16 cellular contexts compared by ENCODE assay signal in genomic region chr12:214005-214736, GRCh38. TPM values are rescaled to one million over a fixed set of nuclear protein-coding genes. Genes with fewer than 3 reads are reported as not detected.
DNase-seq lines count a peak whose midpoint lies in the region; ATAC-seq, FAIRE-seq and TF ChIP-seq lines count a peak whose summit lies in the region.
"Had no signal": no experiment of that assay in that cellular context is flagged by ENCODE, and none has a peak within 500 bp of the region (broad histone marks: within the 10 kb centered on the region; RNA-seq: fewer than 3 reads in every experiment).

SLC6A12 (minus strand) TSS chr12:214157; CDS start chr12:209986, 4,171 bp downstream.

- under 1% methylated on average over 10 of the region's 13 CpGs for WGBS in HepG2 (ENCODE audit: low lambda C conversion rate)
- WGBS in suprapubic skin: 29% methylated on average over 13 of the region's 13 CpGs

- peak; percentile 1; the same call in 1 of the 3 replicates for ATAC-seq in HepG2
- ATAC-seq in GM18873 (IDR thresholded peaks at IDR 0.05; ENCODE audit: low FRiP score, unreplicated experiment): no peak
- no peak for ATAC-seq in activated CD8-positive, alpha-beta memory T cell treated with anti-CD3 and anti-CD28 coated beads, Interleukin-2, amount 10 ng/mL, durations not matched to agents 7 days and 5 days

- H3K27me3 Mint-ChIP-seq in activated CD8-positive, alpha-beta memory T cell treated with anti-CD3 and anti-CD28 coated beads, Interleukin-2, amount 10 ng/mL, durations not matched to agents 7 days and 5 days: peaks cover 35% of the 10 kb centered on the region

- H3K36me3 ChIP-seq in HepG2 (replicated peaks in 1 of 2; ENCODE audit: control insufficient read depth in 1 of 2, insufficient read depth in 2 of 2, low read length in 2 of 2) (no peaks in the 10 kb centered on the region), suprapubic skin (no peaks in the 10 kb centered on the region)
- H3K36me3 ChIP-seq: pancreas had no signal

- no peak within 1 kb of the TSS for H3K27ac Mint-ChIP-seq in activated CD8-positive, alpha-beta memory T cell treated with anti-CD3 and anti-CD28 coated beads, Interleukin-2, amount 10 ng/mL, durations not matched to agents 7 days and 5 days
- H3K27ac Mint-ChIP-seq: IgD-negative memory B cell had no signal

- peak within 1 kb of the TSS; percentile 23; the same call in 1 of the 2 replicates for H3K9ac ChIP-seq in HepG2 (ENCODE audit: insufficient read depth, low read depth, low read length)

- H3K9me3 ChIP-seq in HepG2 (ENCODE audit: low read length): no peaks in the 10 kb centered on the region
- no peaks in the 10 kb centered on the region for H3K9me3 ChIP-seq in suprapubic skin
- H3K9me3 ChIP-seq: pancreas had no signal

- peak within 1 kb of the TSS; percentile 91 for H3K4me2 ChIP-seq in HepG2 (ENCODE audit: low read depth, low read length)

- TF ChIP-seq CTCF in HepG2 (CRISPR knock-in tag; IDR thresholded peaks at IDR 0.05) (no peak), suprapubic skin (IDR thresholded peaks at IDR 0.05) (no peak)

- TF ChIP-seq POLR2A in HepG2 (IDR thresholded peaks at IDR 0.05; ENCODE audit: insufficient read depth in 1 of 2, low read depth in 2 of 2, low read length in 2 of 2) (no peak), suprapubic skin (IDR thresholded peaks at IDR 0.05) (no peak)

- peak; percentile 46 for FAIRE-seq in HepG2 (lab: Jason Lieb, UNC)
- FAIRE-seq: D721Med, pancreas had no signal

- TF ChIP-seq EP300 in HepG2 (IDR thresholded peaks at IDR 0.05; ENCODE audit: low read depth in 2 of 2, low read length in 2 of 2) (no peak), HepG2 (CRISPR knock-in tag; IDR thresholded peaks at IDR 0.05; ENCODE audit: borderline replicate concordance) (no peak), suprapubic skin (IDR thresholded peaks at IDR 0.05) (no peak)

- H3K4me3 Mint-ChIP-seq in activated CD8-positive, alpha-beta memory T cell treated with anti-CD3 and anti-CD28 coated beads, Interleukin-2, amount 10 ng/mL, durations not matched to agents 7 days and 5 days: no peak within 1 kb of the TSS

- H3K4me1 Mint-ChIP-seq in activated CD8-positive, alpha-beta memory T cell treated with anti-CD3 and anti-CD28 coated beads, Interleukin-2, amount 10 ng/mL, durations not matched to agents 7 days and 5 days: no peaks in the 10 kb centered on the region

- H4K20me1 ChIP-seq in HepG2 (ENCODE audit: insufficient read depth, low read length): peaks cover 7% of the 10 kb centered on the region

- CTCF ChIA-PET in HepG2 (lab: Yijun Ruan, JAX; ENCODE audit: low intra/inter-chr PET ratio, low total read pairs): no interaction called here
- CTCF ChIA-PET in activated CD8-positive, alpha-beta memory T cell treated with anti-CD3 and anti-CD28 coated beads, Interleukin-2, amount 10 ng/mL, durations not matched to agents 7 days and 5 days (lab: Charles Lee): no interaction called here

- peak; percentile 28 for DNase-seq in HK-2 (ENCODE audit: unreplicated experiment)
- peak; percentile 39 for DNase-seq in amniotic epithelial cell (ENCODE audit: low read depth)
- peak; percentile 27 for DNase-seq in HepG2 (ENCODE audit: low spot score)
- no peak for DNase-seq in suprapubic skin (ENCODE audit: low spot score in 2 of 2)
- no peak for DNase-seq in NCI-H774 (lab: John Stamatoyannopoulos, UW)
- DNase-seq in activated CD8-positive, alpha-beta memory T cell treated with anti-CD3 and anti-CD28 coated beads, Interleukin-2, amount 10 ng/mL, durations not matched to agents 7 days and 5 days: no peak
- DNase-seq: activated naive CD4-positive, alpha-beta T cell treated with anti-CD3 and anti-CD28 coated beads, Interleukin-2, amount 50 U/mL, for 16 hours; cortex of kidney; NCI-H2029 treated with DMSO at 0.1 percent for 48 hours; stimulated activated CD4-positive, alpha-beta T cell treated with anti-CD3 and anti-CD28 coated beads, Interleukin-4, amount 100 ng/mL, for 4 hours had no signal

- in situ Hi-C loops in HepG2 (cut with HindIII; ENCODE audit: extremely low pct_ligation_motif_present, low pct_unique_long_range_greater_than_20kb): no loop called here

- no peaks in the 10 kb centered on the region for H3K36me3 Mint-ChIP-seq in activated CD8-positive, alpha-beta memory T cell treated with anti-CD3 and anti-CD28 coated beads, Interleukin-2, amount 10 ng/mL, durations not matched to agents 7 days and 5 days
- H3K36me3 Mint-ChIP-seq: IgD-negative memory B cell had no signal

- POLR2A ChIA-PET in HepG2 (lab: Yijun Ruan, JAX): interaction anchor here (1.5 to 2.1 kb wide), 2 partner anchors 22 to 25 kb away, joined by 8 to 12 read pairs; no protein-coding TSS in a partner anchor

- H3K4me3 ChIP-seq in HepG2 (replicated peaks in 1 of 3; ENCODE audit: insufficient read depth in 1 of 3, low read depth in 2 of 3, low read length in 3 of 3) (peak within 1 kb of the TSS; percentile 35 to 65 (median 43); a peak in 5 of 6 replicates), suprapubic skin (peak within 1 kb of the TSS; percentile 20)
- H3K4me3 ChIP-seq: pancreas had no signal

- H3K27me3 ChIP-seq in HepG2 (ENCODE audit: control insufficient read depth in 1 of 2, insufficient read depth in 2 of 2, low read length in 2 of 2) (peaks cover 0 to 16% of the 10 kb centered on the region in 2 experiments; a peak in 3 of 5 replicates), suprapubic skin (peaks cover 46% of the 10 kb centered on the region)
- H3K27me3 ChIP-seq: pancreas had no signal

- BruUV-seq in HepG2 (replicated peaks; lab: Mats Ljungman, UMichigan): no TSS peak

- TF ChIP-seq RAD21 in HepG2 (CRISPR knock-in tag; IDR thresholded peaks at IDR 0.05): no peak

- H3K9me3 Mint-ChIP-seq in activated CD8-positive, alpha-beta memory T cell treated with anti-CD3 and anti-CD28 coated beads, Interleukin-2, amount 10 ng/mL, durations not matched to agents 7 days and 5 days (ENCODE audit: low read depth): no peaks in the 10 kb centered on the region

- H3K4me1 ChIP-seq in HepG2 (ENCODE audit: insufficient read depth, low read length): peaks cover 67% of the 10 kb centered on the region
- peaks cover 13% of the 10 kb centered on the region for H3K4me1 ChIP-seq in suprapubic skin

- no peak within 1 kb of the TSS for H2AFZ ChIP-seq in HepG2 (ENCODE audit: low read length)

- H3K27ac ChIP-seq in HepG2 (ENCODE audit: extremely low read length, insufficient read depth, low read length): no peak within 1 kb of the TSS
- no peak within 1 kb of the TSS for H3K27ac ChIP-seq in suprapubic skin
- H3K27ac ChIP-seq: pancreas had no signal

- intact Hi-C loops in HepG2 (cut with micrococcal nuclease; ENCODE audit: unreplicated experiment): loop anchor here (5.0 kb wide), 1 partner anchor 37 kb away; no protein-coding TSS in a partner anchor

- no peaks in the 10 kb centered on the region for H3K79me2 ChIP-seq in HepG2 (ENCODE audit: insufficient read depth, low read length)

TF ChIP-seq in HepG2, 621 proteins besides CTCF, POLR2A, EP300 and RAD21 (continues in another document):
- TF ChIP-seq TP53 (CRISPR knock-in tag; conservative IDR thresholded peaks at IDR 0.05): no peak
- no peak for TF ChIP-seq NFYC (CRISPR knock-in tag; IDR thresholded peaks at IDR 0.05)
- no peak for TF ChIP-seq ZNF816 (CRISPR knock-in tag; IDR thresholded peaks at IDR 0.05; ENCODE audit: borderline replicate concordance)
- TF ChIP-seq TRIM22 (IDR thresholded peaks at IDR 0.05): no peak
- no peak for TF ChIP-seq IRF2 (CRISPR knock-in tag; IDR thresholded peaks at IDR 0.05)
- TF ChIP-seq FOSL1 (CRISPR knock-in tag; IDR thresholded peaks at IDR 0.05; ENCODE audit: borderline replicate concordance): no peak
- TF ChIP-seq RBM39 (IDR thresholded peaks at IDR 0.05; ENCODE audit: low read depth, low read length, poor library complexity, severe bottlenecking): no peak
- no peak for TF ChIP-seq ZNF747 (CRISPR knock-in tag; IDR thresholded peaks at IDR 0.05; ENCODE audit: borderline replicate concordance)
- TF ChIP-seq ZNF235 (CRISPR knock-in tag; IDR thresholded peaks at IDR 0.05; ENCODE audit: borderline replicate concordance): no peak

RNA-seq across cellular contexts. Expression of gene SLC6A12, which starts in this region (rescaled TPM):
- total RNA-seq in HepG2 (2016; rRNA removed; fragmentation: Illumina TruSeq; extraction: Trizol): 9.5 and 18.8 TPM in 2 replicates
- 3.7 and 5.6 TPM in 2 replicates for total RNA-seq in HepG2 (2016; cell fraction: cytosol; rRNA removed; fragmentation: Illumina TruSeq; extraction: Trizol; ENCODE audit: low read depth)
- total RNA-seq in HepG2 (2016; cell fraction: insoluble cytoplasmic fraction; rRNA removed; fragmentation: Illumina TruSeq; extraction: Trizol): 10.4 and 17.8 TPM in 2 replicates
- total RNA-seq in HepG2 (2016; cell fraction: membrane; rRNA removed; fragmentation: Illumina TruSeq; extraction: Trizol): 7.4 and 8.0 TPM in 2 replicates
- 17.0 and 17.6 TPM in 2 replicates for total RNA-seq in HepG2 (2016; cell fraction: nucleus; rRNA removed; fragmentation: Illumina TruSeq; extraction: Trizol)
- 3.7 and 6.0 TPM in 2 replicates for polyA plus RNA-seq in HepG2 (2011; rRNA removed)
- polyA plus RNA-seq in HepG2 (2011; cell fraction: cytosol; rRNA removed): 4.4 and 5.0 TPM in 2 replicates
- 10.3 and 12.4 TPM in 2 replicates for polyA plus RNA-seq in HepG2 (2011; cell fraction: nucleus; rRNA removed)
- polyA plus RNA-seq in HepG2 (2012): 0.66 and 5.8 TPM in 2 replicates
- 2.3 and 2.8 TPM in 2 replicates for polyA plus RNA-seq in HepG2 (2016; cell fraction: cytosol; fragmentation: Illumina TruSeq; extraction: Trizol; ENCODE audit: low read depth)
- polyA plus RNA-seq in HepG2 (2016; cell fraction: insoluble cytoplasmic fraction; fragmentation: Illumina TruSeq; extraction: Trizol; ENCODE audit: low read depth): 7.2 and 9.0 TPM in 2 replicates
- polyA plus RNA-seq in HepG2 (2016; cell fraction: membrane; fragmentation: Illumina TruSeq; extraction: Trizol; ENCODE audit: low read depth): 3.9 and 4.9 TPM in 2 replicates
- 27.1 and 27.7 TPM in 2 replicates for polyA plus RNA-seq in HepG2 (2016; cell fraction: nucleus; fragmentation: Illumina TruSeq; extraction: Trizol; ENCODE audit: insufficient read depth, low read depth)
- polyA minus RNA-seq in HepG2 (2011; rRNA and poly(A)+ RNA removed; ENCODE audit: low replicate concordance): 1.2 and 11.3 TPM in 2 replicates
- 7.0 and 7.2 TPM in 2 replicates for polyA minus RNA-seq in HepG2 (2011; cell fraction: cytosol; rRNA and poly(A)+ RNA removed)
- polyA minus RNA-seq in HepG2 (2011; cell fraction: nucleus; rRNA and poly(A)+ RNA removed): 5.8 and 7.1 TPM in 2 replicates
- total RNA-seq in suprapubic skin: 1 to 10 TPM in 2 of 4 donors, not detected in 2; 3.1 to 6.0 TPM
- under 1 TPM in 1 of 2 experiments, not detected in 1; 0.33 TPM for total RNA-seq in activated CD8-positive, alpha-beta memory T cell treated with anti-CD3 and anti-CD28 coated beads, Interleukin-2, amount 10 ng/mL, durations not matched to agents 7 days and 5 days
- total RNA-seq: kidney epithelial cell; T-helper 2 cell treated with Interferon-gamma antibody and Interleukin-4, amounts not matched to agents 100 ng/mL and 5 ng/mL, for 36 hours had no signal
- polyA plus RNA-seq: IgD-negative memory B cell had no signal

Comparison
In these comparisons a context has a peak if more than half of its experiments do, and no peak if none do; other contexts are left out.
1. DNase-seq: peak in HK-2 (single experiment), amniotic epithelial cell (single experiment) and HepG2 (single experiment); none in suprapubic skin (0 of 2), NCI-H774 (single experiment) and activated CD8-positive, alpha-beta memory T cell treated with anti-CD3 and anti-CD28 coated beads, Interleukin-2, amount 10 ng/mL, durations not matched to agents 7 days and 5 days (single experiment).